In the genomic region with DNA sequence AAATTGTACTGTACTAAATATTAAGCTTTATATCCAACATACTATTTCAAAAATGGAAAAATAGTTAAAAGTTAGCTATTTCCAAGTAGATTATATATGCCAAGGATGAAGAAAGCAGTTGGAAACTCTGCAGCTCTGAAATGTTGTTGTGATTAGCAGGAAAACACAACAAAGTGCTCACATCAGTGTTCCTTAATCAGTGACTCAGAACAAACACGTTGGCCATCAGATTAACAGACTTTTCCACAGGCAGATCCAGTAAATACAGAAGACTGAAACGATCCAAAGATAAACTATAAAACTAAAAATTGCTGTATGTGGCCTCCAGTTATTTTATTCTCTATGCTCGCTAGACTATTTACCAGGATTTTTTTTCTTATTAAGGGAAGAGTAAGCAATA, we compare ENCODE assay signal across 19 cellular contexts.
DNase-seq lines count a peak whose midpoint lies in the region; ATAC-seq and TF ChIP-seq lines count a peak whose summit lies in the region.
"Had no signal": no experiment of that assay in that cellular context is flagged by ENCODE, and none has a peak within 500 bp of the region (broad histone marks: within the 10 kb centered on the region; RNA-seq: fewer than 3 reads in every experiment).

No MANE protein-coding gene starts in this region.

- no peaks in the 10 kb centered on the region for H3K36me3 Mint-ChIP-seq in nephron progenitor cell (ENCODE audit: low read depth)

- peak overlapping the region; percentile 42 for H2AFZ ChIP-seq in SK-N-SH (ENCODE audit: low read depth)

- H3K27ac ChIP-seq in SK-N-SH (ENCODE audit: low read depth in 2 of 2, low read length in 1 of 2) = no peak overlapping the region
- H3K27ac ChIP-seq: SK-N-MC had no signal

- H3F3A ChIP-seq in SK-N-SH (replicated peaks; ENCODE audit: insufficient read depth) = no peaks in the 10 kb centered on the region

- no peaks in the 10 kb centered on the region for H3K9me3 Mint-ChIP-seq in nephron progenitor cell

- H3K27me3 Mint-ChIP-seq in nephron progenitor cell (ENCODE audit: low read depth, poor library complexity) = peaks cover 4% of the 10 kb centered on the region

- peaks cover 45% of the 10 kb centered on the region for H3K4me1 Mint-ChIP-seq in nephron progenitor cell

- TF ChIP-seq EP300 in SK-N-SH (IDR thresholded peaks at IDR 0.05; ENCODE audit: borderline replicate concordance in 1 of 2, low read depth in 1 of 2, low read length in 1 of 2) = no peak

- peak overlapping the region; percentile 21 for H3K4me3 Mint-ChIP-seq in nephron progenitor cell

- H3K4me3 ChIP-seq in SK-N-SH (ENCODE audit: low read depth in 2 of 2, low read length in 1 of 2) = no peak overlapping the region
- H3K4me3 ChIP-seq: GM12878, SK-N-MC had no signal

- no peak for DNase-seq in SK-N-SH
- DNase-seq in fibroblast of gingiva (ENCODE audit: low read depth) = peak; percentile 34
- no peak for DNase-seq in nephron progenitor cell
- no peak for DNase-seq in AML-193 (lab: John Stamatoyannopoulos, UW)
- DNase-seq in HT-29 (ENCODE audit: low spot score) = no peak
- DNase-seq: BE2C, GOT3, KG1, NCI-H1105, NCI-H146, NCI-H2029 treated with DMSO at 0.1 percent for 48 hours, NCI-H226, NCI-H510A treated with DMSO at 0.1 percent for 48 hours, Right ventricle myocardium superior had no signal

- 36% methylated on average over 3 of the region's 3 CpGs for WGBS in SK-N-SH (ENCODE audit: low lambda C conversion rate)

- no peaks in the 10 kb centered on the region for H3K9me2 ChIP-seq in SK-N-SH

- no peaks in the 10 kb centered on the region for H4K20me1 ChIP-seq in SK-N-SH (ENCODE audit: insufficient read depth)

- ATAC-seq in SK-N-SH treated with all-trans-retinoic acid at 6 μM for 48 hours (no peak), GM21526 (IDR thresholded peaks at IDR 0.05; ENCODE audit: low FRiP score, unreplicated experiment) (no peak), GM18502 (IDR thresholded peaks at IDR 0.05; ENCODE audit: poor library complexity, unreplicated experiment) (no peak)
- ATAC-seq: GM12878 had no signal

- POLR2A ChIA-PET in SK-N-SH (lab: Yijun Ruan, JAX) = no interaction called here

- no peak for TF ChIP-seq CTCF in SK-N-SH (IDR thresholded peaks at IDR 0.05)
- TF ChIP-seq CTCF in nephron progenitor cell (IDR thresholded peaks at IDR 0.05) = no peak

- H3K27ac Mint-ChIP-seq in nephron progenitor cell = peak overlapping the region; percentile 49

- H3K4me2 ChIP-seq in SK-N-SH = no peak overlapping the region

- CTCF ChIA-PET in SK-N-SH (lab: Yijun Ruan, JAX) = no interaction called here

- H3K9ac ChIP-seq in SK-N-SH = no peak overlapping the region

- H3K27me3 ChIP-seq in SK-N-SH (ENCODE audit: insufficient read depth) = no peaks in the 10 kb centered on the region
- H3K27me3 ChIP-seq: BE2C had no signal

- no peaks in the 10 kb centered on the region for H3K9me3 ChIP-seq in SK-N-SH
- H3K9me3 ChIP-seq: BE2C had no signal

- no peaks in the 10 kb centered on the region for H3K4me1 ChIP-seq in SK-N-SH (ENCODE audit: control insufficient read depth in 1 of 2, insufficient read depth in 2 of 2, low read depth in 1 of 2, low read length in 1 of 2)

- H3K36me3 ChIP-seq in SK-N-SH (replicated peaks in 1 of 2; ENCODE audit: control insufficient read depth in 1 of 2, insufficient read depth in 2 of 2, low read length in 1 of 2) = no peaks in the 10 kb centered on the region
- H3K36me3 ChIP-seq: BE2C had no signal

- H3K79me2 ChIP-seq in SK-N-SH (ENCODE audit: insufficient read depth) = no peaks in the 10 kb centered on the region

- TF ChIP-seq RAD21 in SK-N-SH (IDR thresholded peaks at IDR 0.05; ENCODE audit: low read length) = no peak

TF ChIP-seq in SK-N-SH, 30 proteins besides CTCF, POLR2A, EP300 and RAD21:
- TF ChIP-seq RXRA (IDR thresholded peaks at IDR 0.05; ENCODE audit: borderline replicate concordance, low read depth) (no peak), TCF12 (IDR thresholded peaks at IDR 0.05) (no peak), EZH2phosphoT487 (IDR thresholded peaks at IDR 0.05; ENCODE audit: borderline replicate concordance, low read depth) (no peak), MEF2A (IDR thresholded peaks at IDR 0.05; ENCODE audit: borderline replicate concordance, low read depth) (no peak)

TF ChIP-seq in SK-N-SH treated with all-trans-retinoic acid at 6 μM for 48 hours, 23 proteins besides CTCF, POLR2A, EP300 and RAD21:
- TF ChIP-seq ZNF565 (CRISPR knock-in tag; conservative IDR thresholded peaks at IDR 0.05; ENCODE audit: low read depth) = no peak
- no peak for TF ChIP-seq TOX (CRISPR knock-in tag; IDR thresholded peaks at IDR 0.05; ENCODE audit: borderline replicate concordance)
- TF ChIP-seq, protein P1, sequence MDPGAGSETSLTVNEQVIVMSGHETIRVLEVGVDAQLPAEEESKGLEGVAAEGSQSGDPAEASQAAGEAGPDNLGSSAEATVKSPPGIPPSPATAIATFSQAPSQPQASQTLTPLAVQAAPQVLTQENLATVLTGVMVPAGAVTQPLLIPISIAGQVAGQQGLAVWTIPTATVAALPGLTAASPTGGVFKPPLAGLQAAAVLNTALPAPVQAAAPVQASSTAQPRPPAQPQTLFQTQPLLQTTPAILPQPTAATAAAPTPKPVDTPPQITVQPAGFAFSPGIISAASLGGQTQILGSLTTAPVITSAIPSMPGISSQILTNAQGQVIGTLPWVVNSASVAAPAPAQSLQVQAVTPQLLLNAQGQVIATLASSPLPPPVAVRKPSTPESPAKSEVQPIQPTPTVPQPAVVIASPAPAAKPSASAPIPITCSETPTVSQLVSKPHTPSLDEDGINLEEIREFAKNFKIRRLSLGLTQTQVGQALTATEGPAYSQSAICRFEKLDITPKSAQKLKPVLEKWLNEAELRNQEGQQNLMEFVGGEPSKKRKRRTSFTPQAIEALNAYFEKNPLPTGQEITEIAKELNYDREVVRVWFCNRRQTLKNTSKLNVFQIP (CRISPR knock-in tag; IDR thresholded peaks at IDR 0.05; ENCODE audit: borderline replicate concordance, low read depth) = no peak
- no peak for TF ChIP-seq CSDC2 (CRISPR knock-in tag; IDR thresholded peaks at IDR 0.05)
- TF ChIP-seq, protein P2, sequence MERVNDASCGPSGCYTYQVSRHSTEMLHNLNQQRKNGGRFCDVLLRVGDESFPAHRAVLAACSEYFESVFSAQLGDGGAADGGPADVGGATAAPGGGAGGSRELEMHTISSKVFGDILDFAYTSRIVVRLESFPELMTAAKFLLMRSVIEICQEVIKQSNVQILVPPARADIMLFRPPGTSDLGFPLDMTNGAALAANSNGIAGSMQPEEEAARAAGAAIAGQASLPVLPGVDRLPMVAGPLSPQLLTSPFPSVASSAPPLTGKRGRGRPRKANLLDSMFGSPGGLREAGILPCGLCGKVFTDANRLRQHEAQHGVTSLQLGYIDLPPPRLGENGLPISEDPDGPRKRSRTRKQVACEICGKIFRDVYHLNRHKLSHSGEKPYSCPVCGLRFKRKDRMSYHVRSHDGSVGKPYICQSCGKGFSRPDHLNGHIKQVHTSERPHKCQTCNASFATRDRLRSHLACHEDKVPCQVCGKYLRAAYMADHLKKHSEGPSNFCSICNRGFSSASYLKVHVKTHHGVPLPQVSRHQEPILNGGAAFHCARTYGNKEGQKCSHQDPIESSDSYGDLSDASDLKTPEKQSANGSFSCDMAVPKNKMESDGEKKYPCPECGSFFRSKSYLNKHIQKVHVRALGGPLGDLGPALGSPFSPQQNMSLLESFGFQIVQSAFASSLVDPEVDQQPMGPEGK (CRISPR knock-in tag; IDR thresholded peaks at IDR 0.05; ENCODE audit: borderline replicate concordance) = no peak
- TF ChIP-seq, protein P3, sequence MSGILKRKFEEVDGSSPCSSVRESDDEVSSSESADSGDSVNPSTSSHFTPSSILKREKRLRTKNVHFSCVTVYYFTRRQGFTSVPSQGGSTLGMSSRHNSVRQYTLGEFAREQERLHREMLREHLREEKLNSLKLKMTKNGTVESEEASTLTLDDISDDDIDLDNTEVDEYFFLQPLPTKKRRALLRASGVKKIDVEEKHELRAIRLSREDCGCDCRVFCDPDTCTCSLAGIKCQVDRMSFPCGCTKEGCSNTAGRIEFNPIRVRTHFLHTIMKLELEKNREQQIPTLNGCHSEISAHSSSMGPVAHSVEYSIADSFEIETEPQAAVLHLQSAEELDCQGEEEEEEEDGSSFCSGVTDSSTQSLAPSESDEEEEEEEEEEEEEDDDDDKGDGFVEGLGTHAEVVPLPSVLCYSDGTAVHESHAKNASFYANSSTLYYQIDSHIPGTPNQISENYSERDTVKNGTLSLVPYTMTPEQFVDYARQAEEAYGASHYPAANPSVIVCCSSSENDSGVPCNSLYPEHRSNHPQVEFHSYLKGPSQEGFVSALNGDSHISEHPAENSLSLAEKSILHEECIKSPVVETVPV (CRISPR knock-in tag; IDR thresholded peaks at IDR 0.05) = no peak
- TF ChIP-seq PPARA (CRISPR knock-in tag; IDR thresholded peaks at IDR 0.05; ENCODE audit: borderline replicate concordance) = no peak
